Comparison of ENCODE assay signal across 9 cellular contexts in the genomic region with DNA sequence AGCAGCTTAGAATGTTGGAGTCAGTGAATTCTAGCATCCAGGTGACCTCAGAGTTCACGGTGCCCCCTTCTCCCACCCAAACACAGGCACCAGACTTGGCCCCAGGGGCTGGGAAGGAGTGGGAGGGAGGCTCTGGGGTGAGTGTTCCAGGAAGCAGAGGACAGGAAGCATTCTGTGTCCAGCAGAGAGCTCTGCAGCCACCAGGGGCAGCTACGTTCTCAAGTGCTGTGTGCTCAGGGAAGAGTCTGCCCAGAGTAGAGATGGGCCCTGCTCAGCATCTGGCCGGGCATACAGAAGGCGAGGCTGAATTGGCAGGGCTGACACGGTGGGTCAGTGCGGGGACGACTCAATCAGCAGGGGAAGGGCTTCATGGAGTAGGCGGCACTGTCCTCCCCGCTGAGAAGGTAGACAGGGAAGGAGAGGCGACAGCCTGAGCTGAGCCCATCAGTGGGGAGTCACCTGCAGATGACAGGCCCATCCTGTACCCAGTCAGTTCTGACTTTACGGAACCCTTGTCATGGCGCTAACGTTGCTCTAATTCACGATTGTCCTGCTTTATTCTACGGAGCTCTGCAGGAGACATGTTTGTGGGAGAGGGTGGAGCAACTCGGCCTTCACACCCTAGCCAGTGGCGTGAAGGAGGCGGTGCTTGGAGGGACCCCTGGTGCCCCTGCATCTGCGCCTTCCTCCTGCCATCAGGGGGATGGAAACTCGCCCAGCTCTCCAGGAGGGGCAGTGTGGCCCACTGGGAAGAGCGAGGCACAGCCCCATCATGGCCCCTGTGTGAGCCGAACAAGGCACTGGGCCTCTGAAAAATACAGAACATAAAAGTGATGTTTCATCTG.
DNase-seq lines count a peak whose midpoint lies in the region; ATAC-seq and TF ChIP-seq lines count a peak whose summit lies in the region.
"Had no signal": no experiment of that assay in that cellular context is flagged by ENCODE, and none has a peak within 500 bp of the region (broad histone marks: within the 10 kb centered on the region; RNA-seq: fewer than 3 reads in every experiment).

No MANE protein-coding gene starts in this region.

- DNase-seq in AG04450 (ENCODE audit: low read depth, low spot score) (no peak), HEK293T (ENCODE audit: extremely low spot score) (peak; percentile 27), WERI-Rb-1 (peak; percentile 53), GM13976 (ENCODE audit: low spot score) (no peak)

- no peak for ATAC-seq in GM19463 (IDR thresholded peaks at IDR 0.05; ENCODE audit: unreplicated experiment)
- no peak for ATAC-seq in HG02759 (IDR thresholded peaks at IDR 0.05; ENCODE audit: unreplicated experiment)
- ATAC-seq in HG02571 (IDR thresholded peaks at IDR 0.05; ENCODE audit: unreplicated experiment): no peak

- TF ChIP-seq CTCF in AG04450 (IDR thresholded peaks at IDR 0.05; ENCODE audit: low read depth, low read length) (peak; percentile 42), WERI-Rb-1 (IDR thresholded peaks at IDR 0.05; ENCODE audit: low read depth, low read length) (peak; percentile 70), GM13976 (IDR thresholded peaks at IDR 0.05; ENCODE audit: borderline replicate concordance, control extremely low read depth, extremely low read depth, insufficient read depth, missing control alignments) (no peak)

- no peak overlapping the region for H3K9ac ChIP-seq in iPS-15b (ENCODE audit: low read depth, low read length)
- H3K9ac ChIP-seq: KMS-11 had no signal

- in situ Hi-C loops in GM13976 (cut with MboI; ENCODE audit: low sequenced_read_pairs, unreplicated experiment): no loop called here

- no peak overlapping the region for H3K4me3 ChIP-seq in AG04450 (ENCODE audit: low read depth, low read length)
- no peak overlapping the region for H3K4me3 ChIP-seq in WERI-Rb-1 (ENCODE audit: low read depth, low read length)
- H3K4me3 ChIP-seq in iPS-15b (ENCODE audit: low read depth, low read length): peak overlapping the region; percentile 9

- CTCF ChIA-PET in AG04450 (lab: Charles Lee): interaction anchor here (1.0 to 1.3 kb wide), 2 partner anchors 8 to 196 kb away, joined by 3 to 5 read pairs; no protein-coding TSS in a partner anchor
- CTCF ChIA-PET in HEK293T (lab: Yijun Ruan, JAX): interaction anchor here (0.5 to 0.9 kb wide), 2 partner anchors 103 to 1307 kb away, joined by 3 read pairs; no protein-coding TSS in a partner anchor

- H3K27ac ChIP-seq in AG04450 (ENCODE audit: low read depth, low read length) (no peak overlapping the region), WERI-Rb-1 (no peak overlapping the region)
- H3K27ac ChIP-seq: KMS-11 had no signal

- POLR2A ChIA-PET in AG04450 (lab: Yijun Ruan, JAX) (no interaction called here), HEK293T (lab: Yijun Ruan, JAX) (no interaction called here)

- H3K36me3 ChIP-seq in WERI-Rb-1 (no peaks in the 10 kb centered on the region), iPS-15b (ENCODE audit: control insufficient read depth, insufficient read depth, low read length) (no peaks in the 10 kb centered on the region)

- H3K9me3 ChIP-seq in AG04450 (ENCODE audit: control insufficient read depth, insufficient read depth, low read length) (no peaks in the 10 kb centered on the region), WERI-Rb-1 (ENCODE audit: severe bottlenecking) (no peaks in the 10 kb centered on the region), iPS-15b (ENCODE audit: control insufficient read depth, insufficient read depth, low read length) (no peaks in the 10 kb centered on the region)

- H3K4me1 ChIP-seq in iPS-15b (ENCODE audit: control insufficient read depth, insufficient read depth, low read length): peaks cover 8% of the 10 kb centered on the region

- H3K27me3 ChIP-seq in AG04450 (ENCODE audit: control insufficient read depth, insufficient read depth, low read length) (peaks cover 4% of the 10 kb centered on the region), WERI-Rb-1 (ENCODE audit: insufficient read depth, low read depth, severe bottlenecking) (no peaks in the 10 kb centered on the region), iPS-15b (ENCODE audit: control insufficient read depth, insufficient read depth, low read length) (no peaks in the 10 kb centered on the region)

TF ChIP-seq in HEK293T, 16 proteins besides CTCF, POLR2A, EP300 and RAD21:
- TF ChIP-seq NFRKB (IDR thresholded peaks at IDR 0.05) (no peak), PKNOX1 (IDR thresholded peaks at IDR 0.05) (no peak), SP1 (IDR thresholded peaks at IDR 0.05) (no peak), ELF4 (IDR thresholded peaks at IDR 0.05) (no peak), HDGF (IDR thresholded peaks at IDR 0.05; ENCODE audit: borderline replicate concordance) (no peak), LEF1 (IDR thresholded peaks at IDR 0.05; ENCODE audit: borderline replicate concordance) (no peak), CTBP1 (IDR thresholded peaks at IDR 0.05; ENCODE audit: borderline replicate concordance) (no peak)

Comparison
In these comparisons a context has a peak if more than half of its experiments do, and no peak if none do; other contexts are left out.
1. DNase-seq: peak in HEK293T (single experiment) and WERI-Rb-1 (single experiment); none in AG04450 (single experiment) and GM13976 (single experiment).